ENCODE assay signal across 4 cellular contexts in genomic region chr20:64122927-64123326, GRCh38. TPM values are rescaled to one million over a fixed set of nuclear protein-coding genes. Genes with fewer than 3 reads are reported as not detected.
"Had no signal": no experiment of that assay in that cellular context is flagged by ENCODE, and none has a peak within 500 bp of the region (broad histone marks: within the 10 kb centered on the region; RNA-seq: fewer than 3 reads in every experiment).

No MANE protein-coding gene starts in this region.

RNA-seq across cellular contexts. Expression of gene NPBWR2, which starts 15.6 kb away (rescaled TPM):
- total RNA-seq: LHCN-M2, M059J, MCF 10A, NCI-H460 had no signal

RNA-seq across cellular contexts. Expression of gene LKAAEAR1, which starts 38.7 kb away (rescaled TPM):
- total RNA-seq: M059J, MCF 10A, NCI-H460 had no signal

RNA-seq across cellular contexts. Expression of gene MYT1, which starts 41.3 kb away (rescaled TPM):
- total RNA-seq: LHCN-M2, M059J, MCF 10A, NCI-H460 had no signal
